1 cellular context compared by ENCODE assay signal in the genomic region with DNA sequence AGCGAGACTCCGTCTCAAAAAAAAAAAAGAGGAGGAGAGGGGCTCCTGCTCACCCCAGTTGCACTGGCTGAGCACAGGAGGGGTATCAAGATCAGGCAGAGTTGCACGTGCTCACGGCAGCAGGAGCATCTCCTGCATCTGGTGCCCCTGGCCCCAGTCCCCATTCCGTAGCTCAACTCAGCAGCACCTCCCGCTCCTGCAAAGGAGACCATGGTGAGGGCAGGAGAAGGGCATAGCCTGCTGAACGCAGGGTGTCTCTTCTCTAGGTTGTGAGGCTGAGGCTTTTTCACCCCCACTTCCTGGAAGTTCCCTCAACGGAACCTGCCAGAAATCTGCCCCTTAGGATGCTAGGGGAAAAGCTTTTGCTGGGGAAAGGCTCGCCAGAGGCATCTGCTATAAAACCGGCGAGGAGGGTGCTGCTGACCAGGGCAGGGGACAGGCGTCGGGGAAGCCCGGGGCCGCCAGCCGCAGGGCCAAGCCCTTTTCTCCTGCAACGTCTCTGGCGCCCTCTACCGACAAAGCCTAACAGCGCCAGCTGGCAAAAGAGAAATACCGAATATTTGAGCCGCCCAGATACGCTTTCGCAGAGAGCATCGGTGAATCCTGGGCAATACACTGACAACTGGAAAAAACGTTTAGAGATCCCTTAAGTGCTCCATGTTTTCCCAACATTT.
TF ChIP-seq lines count a peak whose summit lies in the region.

No MANE protein-coding gene starts in this region.

TF ChIP-seq in HepG2, 621 proteins besides CTCF, POLR2A, EP300 and RAD21 (continued from another document and continues in another):
- TF ChIP-seq, protein P1, sequence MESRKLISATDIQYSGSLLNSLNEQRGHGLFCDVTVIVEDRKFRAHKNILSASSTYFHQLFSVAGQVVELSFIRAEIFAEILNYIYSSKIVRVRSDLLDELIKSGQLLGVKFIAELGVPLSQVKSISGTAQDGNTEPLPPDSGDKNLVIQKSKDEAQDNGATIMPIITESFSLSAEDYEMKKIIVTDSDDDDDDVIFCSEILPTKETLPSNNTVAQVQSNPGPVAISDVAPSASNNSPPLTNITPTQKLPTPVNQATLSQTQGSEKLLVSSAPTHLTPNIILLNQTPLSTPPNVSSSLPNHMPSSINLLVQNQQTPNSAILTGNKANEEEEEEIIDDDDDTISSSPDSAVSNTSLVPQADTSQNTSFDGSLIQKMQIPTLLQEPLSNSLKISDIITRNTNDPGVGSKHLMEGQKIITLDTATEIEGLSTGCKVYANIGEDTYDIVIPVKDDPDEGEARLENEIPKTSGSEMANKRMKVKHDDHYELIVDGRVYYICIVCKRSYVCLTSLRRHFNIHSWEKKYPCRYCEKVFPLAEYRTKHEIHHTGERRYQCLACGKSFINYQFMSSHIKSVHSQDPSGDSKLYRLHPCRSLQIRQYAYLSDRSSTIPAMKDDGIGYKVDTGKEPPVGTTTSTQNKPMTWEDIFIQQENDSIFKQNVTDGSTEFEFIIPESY (CRISPR knock-in tag; IDR thresholded peaks at IDR 0.05) = peak; percentile 90
- TF ChIP-seq ZNF160 (CRISPR knock-in tag; IDR thresholded peaks at IDR 0.05) = no peak
- TF ChIP-seq IKZF4 (CRISPR knock-in tag; IDR thresholded peaks at IDR 0.05; ENCODE audit: borderline replicate concordance, low read depth, not compliant biosample characterization) = peak; percentile 30
- TF ChIP-seq, protein P2, sequence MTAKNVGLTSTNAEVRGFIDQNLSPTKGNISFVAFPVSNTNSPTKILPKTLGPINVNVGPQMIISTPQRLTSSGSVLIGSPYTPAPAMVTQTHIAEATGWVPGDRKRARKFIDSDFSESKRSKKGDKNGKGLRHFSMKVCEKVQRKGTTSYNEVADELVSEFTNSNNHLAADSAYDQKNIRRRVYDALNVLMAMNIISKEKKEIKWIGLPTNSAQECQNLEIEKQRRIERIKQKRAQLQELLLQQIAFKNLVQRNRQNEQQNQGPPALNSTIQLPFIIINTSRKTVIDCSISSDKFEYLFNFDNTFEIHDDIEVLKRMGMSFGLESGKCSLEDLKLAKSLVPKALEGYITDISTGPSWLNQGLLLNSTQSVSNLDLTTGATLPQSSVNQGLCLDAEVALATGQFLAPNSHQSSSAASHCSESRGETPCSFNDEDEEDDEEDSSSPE (CRISPR knock-in tag; IDR thresholded peaks at IDR 0.05) = 0 out of 2 replicates have a peak, but pooled peaks have one; percentile 19
- TF ChIP-seq ZNF382 (CRISPR knock-in tag; IDR thresholded peaks at IDR 0.05; ENCODE audit: borderline replicate concordance) = no peak
- no peak for TF ChIP-seq TBP (CRISPR knock-in tag; IDR thresholded peaks at IDR 0.05)
- TF ChIP-seq ZKSCAN1 (IDR thresholded peaks at IDR 0.05; ENCODE audit: low read length) = 0 out of 2 replicates have a peak, but pooled peaks have one; percentile 14
- TF ChIP-seq, protein P3, sequence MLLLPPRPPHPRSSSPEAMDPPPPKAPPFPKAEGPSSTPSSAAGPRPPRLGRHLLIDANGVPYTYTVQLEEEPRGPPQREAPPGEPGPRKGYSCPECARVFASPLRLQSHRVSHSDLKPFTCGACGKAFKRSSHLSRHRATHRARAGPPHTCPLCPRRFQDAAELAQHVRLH (CRISPR knock-in tag; IDR thresholded peaks at IDR 0.05; ENCODE audit: borderline replicate concordance, low read depth) = no peak
- no peak for TF ChIP-seq ZNF496 (CRISPR knock-in tag; IDR thresholded peaks at IDR 0.05; ENCODE audit: insufficient replicate concordance)
- TF ChIP-seq, protein P4, sequence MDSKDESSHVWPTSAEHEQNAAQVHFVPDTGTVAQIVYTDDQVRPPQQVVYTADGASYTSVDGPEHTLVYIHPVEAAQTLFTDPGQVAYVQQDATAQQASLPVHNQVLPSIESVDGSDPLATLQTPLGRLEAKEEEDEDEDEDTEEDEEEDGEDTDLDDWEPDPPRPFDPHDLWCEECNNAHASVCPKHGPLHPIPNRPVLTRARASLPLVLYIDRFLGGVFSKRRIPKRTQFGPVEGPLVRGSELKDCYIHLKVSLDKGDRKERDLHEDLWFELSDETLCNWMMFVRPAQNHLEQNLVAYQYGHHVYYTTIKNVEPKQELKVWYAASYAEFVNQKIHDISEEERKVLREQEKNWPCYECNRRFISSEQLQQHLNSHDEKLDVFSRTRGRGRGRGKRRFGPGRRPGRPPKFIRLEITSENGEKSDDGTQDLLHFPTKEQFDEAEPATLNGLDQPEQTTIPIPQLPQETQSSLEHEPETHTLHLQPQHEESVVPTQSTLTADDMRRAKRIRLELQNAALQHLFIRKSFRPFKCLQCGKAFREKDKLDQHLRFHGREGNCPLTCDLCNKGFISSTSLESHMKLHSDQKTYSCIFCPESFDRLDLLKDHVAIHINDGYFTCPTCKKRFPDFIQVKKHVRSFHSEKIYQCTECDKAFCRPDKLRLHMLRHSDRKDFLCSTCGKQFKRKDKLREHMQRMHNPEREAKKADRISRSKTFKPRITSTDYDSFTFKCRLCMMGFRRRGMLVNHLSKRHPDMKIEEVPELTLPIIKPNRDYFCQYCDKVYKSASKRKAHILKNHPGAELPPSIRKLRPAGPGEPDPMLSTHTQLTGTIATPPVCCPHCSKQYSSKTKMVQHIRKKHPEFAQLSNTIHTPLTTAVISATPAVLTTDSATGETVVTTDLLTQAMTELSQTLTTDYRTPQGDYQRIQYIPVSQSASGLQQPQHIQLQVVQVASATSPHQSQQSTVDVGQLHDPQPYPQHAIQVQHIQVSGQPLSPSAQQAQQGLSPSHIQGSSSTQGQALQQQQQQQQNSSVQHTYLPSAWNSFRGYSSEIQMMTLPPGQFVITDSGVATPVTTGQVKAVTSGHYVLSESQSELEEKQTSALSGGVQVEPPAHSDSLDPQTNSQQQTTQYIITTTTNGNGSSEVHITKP (CRISPR knock-in tag; IDR thresholded peaks at IDR 0.05; ENCODE audit: low read depth) = 0 out of 2 replicates have a peak, but pooled peaks have one; percentile 36
- TF ChIP-seq, protein P5, sequence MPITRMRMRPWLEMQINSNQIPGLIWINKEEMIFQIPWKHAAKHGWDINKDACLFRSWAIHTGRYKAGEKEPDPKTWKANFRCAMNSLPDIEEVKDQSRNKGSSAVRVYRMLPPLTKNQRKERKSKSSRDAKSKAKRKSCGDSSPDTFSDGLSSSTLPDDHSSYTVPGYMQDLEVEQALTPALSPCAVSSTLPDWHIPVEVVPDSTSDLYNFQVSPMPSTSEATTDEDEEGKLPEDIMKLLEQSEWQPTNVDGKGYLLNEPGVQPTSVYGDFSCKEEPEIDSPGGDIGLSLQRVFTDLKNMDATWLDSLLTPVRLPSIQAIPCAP (CRISPR knock-in tag; IDR thresholded peaks at IDR 0.05; ENCODE audit: low read depth) = no peak
- no peak for TF ChIP-seq SETDB1 (CRISPR knock-in tag; IDR thresholded peaks at IDR 0.05; ENCODE audit: borderline replicate concordance)
- TF ChIP-seq, protein P6, sequence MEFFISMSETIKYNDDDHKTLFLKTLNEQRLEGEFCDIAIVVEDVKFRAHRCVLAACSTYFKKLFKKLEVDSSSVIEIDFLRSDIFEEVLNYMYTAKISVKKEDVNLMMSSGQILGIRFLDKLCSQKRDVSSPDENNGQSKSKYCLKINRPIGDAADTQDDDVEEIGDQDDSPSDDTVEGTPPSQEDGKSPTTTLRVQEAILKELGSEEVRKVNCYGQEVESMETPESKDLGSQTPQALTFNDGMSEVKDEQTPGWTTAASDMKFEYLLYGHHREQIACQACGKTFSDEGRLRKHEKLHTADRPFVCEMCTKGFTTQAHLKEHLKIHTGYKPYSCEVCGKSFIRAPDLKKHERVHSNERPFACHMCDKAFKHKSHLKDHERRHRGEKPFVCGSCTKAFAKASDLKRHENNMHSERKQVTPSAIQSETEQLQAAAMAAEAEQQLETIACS (CRISPR knock-in tag; IDR thresholded peaks at IDR 0.05) = peak; percentile 43
- TF ChIP-seq ZNF350 (CRISPR knock-in tag; IDR thresholded peaks at IDR 0.05; ENCODE audit: borderline replicate concordance, low read depth) = peak; percentile 63; the same call in 1 of the 2 replicates
- TF ChIP-seq, protein P7, sequence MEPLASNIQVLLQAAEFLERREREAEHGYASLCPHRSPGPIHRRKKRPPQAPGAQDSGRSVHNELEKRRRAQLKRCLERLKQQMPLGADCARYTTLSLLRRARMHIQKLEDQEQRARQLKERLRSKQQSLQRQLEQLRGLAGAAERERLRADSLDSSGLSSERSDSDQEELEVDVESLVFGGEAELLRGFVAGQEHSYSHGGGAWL (CRISPR knock-in tag; IDR thresholded peaks at IDR 0.05) = 0 out of 2 replicates have a peak, but pooled peaks have one; percentile 25
- TF ChIP-seq, protein P8, sequence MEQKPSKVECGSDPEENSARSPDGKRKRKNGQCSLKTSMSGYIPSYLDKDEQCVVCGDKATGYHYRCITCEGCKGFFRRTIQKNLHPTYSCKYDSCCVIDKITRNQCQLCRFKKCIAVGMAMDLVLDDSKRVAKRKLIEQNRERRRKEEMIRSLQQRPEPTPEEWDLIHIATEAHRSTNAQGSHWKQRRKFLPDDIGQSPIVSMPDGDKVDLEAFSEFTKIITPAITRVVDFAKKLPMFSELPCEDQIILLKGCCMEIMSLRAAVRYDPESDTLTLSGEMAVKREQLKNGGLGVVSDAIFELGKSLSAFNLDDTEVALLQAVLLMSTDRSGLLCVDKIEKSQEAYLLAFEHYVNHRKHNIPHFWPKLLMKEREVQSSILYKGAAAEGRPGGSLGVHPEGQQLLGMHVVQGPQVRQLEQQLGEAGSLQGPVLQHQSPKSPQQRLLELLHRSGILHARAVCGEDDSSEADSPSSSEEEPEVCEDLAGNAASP (CRISPR knock-in tag; IDR thresholded peaks at IDR 0.05; ENCODE audit: borderline replicate concordance) = peak; percentile 68; the same call in 1 of the 2 replicates
- TF ChIP-seq ERF (CRISPR knock-in tag; IDR thresholded peaks at IDR 0.05) = peak; percentile 69; the same call in 1 of the 2 replicates
- no peak for TF ChIP-seq SRSF1 (optimal IDR thresholded peaks at IDR 0.05; ENCODE audit: low read depth, low read length)
- TF ChIP-seq, protein P9, sequence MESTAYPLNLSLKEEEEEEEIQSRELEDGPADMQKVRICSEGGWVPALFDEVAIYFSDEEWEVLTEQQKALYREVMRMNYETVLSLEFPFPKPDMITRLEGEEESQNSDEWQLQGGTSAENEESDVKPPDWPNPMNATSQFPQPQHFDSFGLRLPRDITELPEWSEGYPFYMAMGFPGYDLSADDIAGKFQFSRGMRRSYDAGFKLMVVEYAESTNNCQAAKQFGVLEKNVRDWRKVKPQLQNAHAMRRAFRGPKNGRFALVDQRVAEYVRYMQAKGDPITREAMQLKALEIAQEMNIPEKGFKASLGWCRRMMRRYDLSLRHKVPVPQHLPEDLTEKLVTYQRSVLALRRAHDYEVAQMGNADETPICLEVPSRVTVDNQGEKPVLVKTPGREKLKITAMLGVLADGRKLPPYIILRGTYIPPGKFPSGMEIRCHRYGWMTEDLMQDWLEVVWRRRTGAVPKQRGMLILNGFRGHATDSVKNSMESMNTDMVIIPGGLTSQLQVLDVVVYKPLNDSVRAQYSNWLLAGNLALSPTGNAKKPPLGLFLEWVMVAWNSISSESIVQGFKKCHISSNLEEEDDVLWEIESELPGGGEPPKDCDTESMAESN (CRISPR knock-in tag; conservative IDR thresholded peaks at IDR 0.05) = 0 out of 2 replicates have a peak, but pooled peaks have one; percentile 18
- no peak for TF ChIP-seq ZNF143 (CRISPR knock-in tag; IDR thresholded peaks at IDR 0.05)
- TF ChIP-seq, protein P10, sequence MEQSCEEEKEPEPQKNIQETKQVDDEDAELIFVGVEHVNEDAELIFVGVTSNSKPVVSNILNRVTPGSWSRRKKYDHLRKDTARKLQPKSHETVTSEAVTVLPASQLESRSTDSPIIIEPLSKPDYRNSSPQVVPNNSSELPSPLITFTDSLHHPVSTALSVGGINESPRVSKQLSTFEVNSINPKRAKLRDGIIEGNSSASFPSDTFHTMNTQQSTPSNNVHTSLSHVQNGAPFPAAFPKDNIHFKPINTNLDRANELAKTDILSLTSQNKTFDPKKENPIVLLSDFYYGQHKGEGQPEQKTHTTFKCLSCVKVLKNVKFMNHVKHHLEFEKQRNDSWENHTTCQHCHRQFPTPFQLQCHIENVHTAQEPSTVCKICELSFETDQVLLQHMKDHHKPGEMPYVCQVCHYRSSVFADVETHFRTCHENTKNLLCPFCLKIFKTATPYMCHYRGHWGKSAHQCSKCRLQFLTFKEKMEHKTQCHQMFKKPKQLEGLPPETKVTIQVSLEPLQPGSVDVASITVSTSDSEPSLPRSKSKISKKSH (CRISPR knock-in tag; IDR thresholded peaks at IDR 0.05; ENCODE audit: borderline replicate concordance) = peak; percentile 77
- TF ChIP-seq ZNF83 (CRISPR knock-in tag; IDR thresholded peaks at IDR 0.05; ENCODE audit: borderline replicate concordance) = no peak
- TF ChIP-seq, protein P11, sequence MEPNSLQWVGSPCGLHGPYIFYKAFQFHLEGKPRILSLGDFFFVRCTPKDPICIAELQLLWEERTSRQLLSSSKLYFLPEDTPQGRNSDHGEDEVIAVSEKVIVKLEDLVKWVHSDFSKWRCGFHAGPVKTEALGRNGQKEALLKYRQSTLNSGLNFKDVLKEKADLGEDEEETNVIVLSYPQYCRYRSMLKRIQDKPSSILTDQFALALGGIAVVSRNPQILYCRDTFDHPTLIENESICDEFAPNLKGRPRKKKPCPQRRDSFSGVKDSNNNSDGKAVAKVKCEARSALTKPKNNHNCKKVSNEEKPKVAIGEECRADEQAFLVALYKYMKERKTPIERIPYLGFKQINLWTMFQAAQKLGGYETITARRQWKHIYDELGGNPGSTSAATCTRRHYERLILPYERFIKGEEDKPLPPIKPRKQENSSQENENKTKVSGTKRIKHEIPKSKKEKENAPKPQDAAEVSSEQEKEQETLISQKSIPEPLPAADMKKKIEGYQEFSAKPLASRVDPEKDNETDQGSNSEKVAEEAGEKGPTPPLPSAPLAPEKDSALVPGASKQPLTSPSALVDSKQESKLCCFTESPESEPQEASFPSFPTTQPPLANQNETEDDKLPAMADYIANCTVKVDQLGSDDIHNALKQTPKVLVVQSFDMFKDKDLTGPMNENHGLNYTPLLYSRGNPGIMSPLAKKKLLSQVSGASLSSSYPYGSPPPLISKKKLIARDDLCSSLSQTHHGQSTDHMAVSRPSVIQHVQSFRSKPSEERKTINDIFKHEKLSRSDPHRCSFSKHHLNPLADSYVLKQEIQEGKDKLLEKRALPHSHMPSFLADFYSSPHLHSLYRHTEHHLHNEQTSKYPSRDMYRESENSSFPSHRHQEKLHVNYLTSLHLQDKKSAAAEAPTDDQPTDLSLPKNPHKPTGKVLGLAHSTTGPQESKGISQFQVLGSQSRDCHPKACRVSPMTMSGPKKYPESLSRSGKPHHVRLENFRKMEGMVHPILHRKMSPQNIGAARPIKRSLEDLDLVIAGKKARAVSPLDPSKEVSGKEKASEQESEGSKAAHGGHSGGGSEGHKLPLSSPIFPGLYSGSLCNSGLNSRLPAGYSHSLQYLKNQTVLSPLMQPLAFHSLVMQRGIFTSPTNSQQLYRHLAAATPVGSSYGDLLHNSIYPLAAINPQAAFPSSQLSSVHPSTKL (CRISPR knock-in tag; IDR thresholded peaks at IDR 0.05) = 0 out of 2 replicates have a peak, but pooled peaks have one; percentile 34
